In genomic region chr16:67170168-67170947, GRCh38 we compare ENCODE assay signal across 8 cellular contexts. TPM values are rescaled to one million over a fixed set of nuclear protein-coding genes. Genes with fewer than 3 reads are reported as not detected.
DNase-seq lines count a peak whose midpoint lies in the region; ATAC-seq and TF ChIP-seq lines count a peak whose summit lies in the region.

Gene NOL3, plus strand, starts transcription at chr16:67170538.

- peaks cover 85% of the 10 kb centered on the region for H3K27me3 Mint-ChIP-seq in CD4-positive, alpha-beta T cell

- H3K9me3 ChIP-seq in CD4-positive, alpha-beta T cell (ENCODE audit: control insufficient read depth, low read length), result no peaks in the 10 kb centered on the region
- H3K9me3 ChIP-seq in Panc1 (ENCODE audit: control insufficient read depth, insufficient read depth, low read depth, low read length) (no peaks in the 10 kb centered on the region), mammary epithelial cell (replicated peaks; ENCODE audit: insufficient read depth, low read length) (no peaks in the 10 kb centered on the region), skeletal muscle satellite cell (replicated peaks; ENCODE audit: low read length) (no peaks in the 10 kb centered on the region)

- peak within 1 kb of the TSS; percentile 38 to 57 for H3K4me3 ChIP-seq in Panc1 (ENCODE audit: low read depth in 2 of 2, low read length in 2 of 2)
- peak within 1 kb of the TSS; percentile 49 to 58 (median 54) for H3K4me3 ChIP-seq in mammary epithelial cell (replicated peaks in 1 of 3; ENCODE audit: insufficient read depth in 1 of 3, low read depth in 2 of 3, low read length in 3 of 3)
- peak within 1 kb of the TSS; percentile 73 for H3K4me3 ChIP-seq in skeletal muscle satellite cell (ENCODE audit: low read length)

- dilution Hi-C loops in mammary epithelial cell (cut with HindIII; ENCODE audit: low sequenced_read_pairs), result no loop called here

- peaks cover 8% of the 10 kb centered on the region for H3K79me2 ChIP-seq in mammary epithelial cell (ENCODE audit: insufficient read depth, low read length)

- WGBS in mammary epithelial cell (ENCODE audit: low coverage, missing lambda C conversion rate), result 5% methylated on average over 11 of the region's 50 CpGs

- H3K4me1 Mint-ChIP-seq in CD4-positive, alpha-beta T cell (ENCODE audit: low read depth), result peaks cover 40% of the 10 kb centered on the region

- POLR2A ChIA-PET in CD4-positive, alpha-beta T cell (lab: Charles Lee), result interaction anchor here (1.6 to 2.5 kb wide), 2 partner anchors 10 to 13 kb away, joined by 3 to 16 read pairs; partner anchors contain the start of genes FBXL8 and TRADD
- POLR2A ChIA-PET in Panc1 (lab: Charles Lee), result interaction anchor here (0.7 kb wide), 1 partner anchor 10 kb away, joined by 3 read pairs; no protein-coding TSS in a partner anchor

- BruUV-seq in Panc1 (replicated peaks; lab: Mats Ljungman, UMichigan) (no TSS peak), mammary epithelial cell (replicated peaks; lab: Mats Ljungman, UMichigan) (no TSS peak)

- peak within 1 kb of the TSS; percentile 78 for H2AFZ ChIP-seq in mammary epithelial cell (ENCODE audit: low read depth, low read length)

- no peaks in the 10 kb centered on the region; the same call in 1 of the 2 replicates for H3K36me3 ChIP-seq in Panc1 (ENCODE audit: control insufficient read depth, insufficient read depth, low read length)
- H3K36me3 ChIP-seq in mammary epithelial cell (ENCODE audit: insufficient read depth, low read length), result no peaks in the 10 kb centered on the region
- no peaks in the 10 kb centered on the region for H3K36me3 ChIP-seq in skeletal muscle satellite cell (ENCODE audit: insufficient read depth, low read length)

- H3K27ac Mint-ChIP-seq in CD4-positive, alpha-beta T cell, result no peak within 1 kb of the TSS

- peak; percentile 56 for TF ChIP-seq POLR2A in GM18951 (IDR thresholded peaks at IDR 0.05; ENCODE audit: extremely low read depth, insufficient read depth, insufficient read length)

- no peak within 1 kb of the TSS for H3K27ac ChIP-seq in CD4-positive, alpha-beta T cell (ENCODE audit: low read depth, low read length)
- peak within 1 kb of the TSS; percentile 92 for H3K27ac ChIP-seq in Panc1 (ENCODE audit: low read length)
- peak within 1 kb of the TSS; percentile 70 for H3K27ac ChIP-seq in mammary epithelial cell (ENCODE audit: insufficient read depth, low read depth, low read length)

- H3K4me2 ChIP-seq in mammary epithelial cell (ENCODE audit: insufficient read depth, low read depth, low read length) (peak within 1 kb of the TSS; percentile 93), skeletal muscle satellite cell (ENCODE audit: low read length) (peak within 1 kb of the TSS; percentile 86)

- H3K4me1 ChIP-seq in Panc1 (ENCODE audit: control insufficient read depth, insufficient read depth, low read length) (peaks cover 18% of the 10 kb centered on the region), mammary epithelial cell (ENCODE audit: insufficient read depth, low read length) (peaks cover 47% of the 10 kb centered on the region), skeletal muscle satellite cell (ENCODE audit: control insufficient read depth, insufficient read depth, low read length) (peaks cover 50% of the 10 kb centered on the region)

- CTCF ChIA-PET in CD4-positive, alpha-beta T cell (lab: Charles Lee), result interaction anchor here (0.6 to 1.9 kb wide), 4 partner anchors 15 to 189 kb away, joined by 3 to 7 read pairs (median 3); no protein-coding TSS in a partner anchor
- CTCF ChIA-PET in Panc1 (lab: Charles Lee), result interaction anchor here (0.5 to 1.1 kb wide), 4 partner anchors 10 to 293 kb away, joined by 3 to 4 read pairs (median 3); partner anchors contain the start of genes FBXL8 and TRADD
- CTCF ChIA-PET in mammary epithelial cell (lab: Charles Lee; ENCODE audit: low non-redundant PET), result interaction anchor here (0.5 kb wide), 1 partner anchor 13 kb away, joined by 3 read pairs; no protein-coding TSS in a partner anchor

- no peak for TF ChIP-seq CTCF in CD4-positive, alpha-beta T cell (IDR thresholded peaks at IDR 0.05)
- no peak for TF ChIP-seq CTCF in Panc1 (IDR thresholded peaks at IDR 0.05)
- no peak for TF ChIP-seq CTCF in mammary epithelial cell (conservative IDR thresholded peaks at IDR 0.05 in 1 of 2, IDR thresholded peaks at IDR 0.05 in 1 of 2; ENCODE audit: extremely low read depth in 1 of 2, insufficient read depth in 1 of 2, low read depth in 1 of 2, low read length in 2 of 2)

- no peak for ATAC-seq in CD4-positive, alpha-beta T cell (ENCODE audit: poor library complexity)
- ATAC-seq in HG03457 (IDR thresholded peaks at IDR 0.05; ENCODE audit: unreplicated experiment) (peak; percentile 34), Panc1 (peak; percentile 78), HG03521 (IDR thresholded peaks at IDR 0.05; ENCODE audit: unreplicated experiment) (no peak)

- H3K9me3 Mint-ChIP-seq in CD4-positive, alpha-beta T cell, result no peaks in the 10 kb centered on the region

- no peaks in the 10 kb centered on the region for H4K20me1 ChIP-seq in mammary epithelial cell (ENCODE audit: insufficient read depth, low read length)

- no peaks in the 10 kb centered on the region for H3K36me3 Mint-ChIP-seq in CD4-positive, alpha-beta T cell (ENCODE audit: low read depth)

- intact Hi-C loops in CD4-positive, alpha-beta T cell (cut with DNase I, micrococcal nuclease), result no loop called here
- intact Hi-C loops in Panc1 (cut with micrococcal nuclease; ENCODE audit: unreplicated experiment), result no loop called here
- intact Hi-C loops in mammary epithelial cell (cut with micrococcal nuclease), result loop anchor here (1.0 kb wide), 1 partner anchor 10 kb away; no protein-coding TSS in a partner anchor

- peak within 1 kb of the TSS; percentile 62 for H3K4me3 Mint-ChIP-seq in CD4-positive, alpha-beta T cell

- no peak for DNase-seq in CD4-positive, alpha-beta T cell
- DNase-seq in Panc1 (ENCODE audit: low read depth, low spot score), result no peak
- peak; percentile 73 for DNase-seq in mammary epithelial cell
- peak; percentile 83 for DNase-seq in iPS-NIHi7 (ENCODE audit: extremely low spot score)

- H3K27me3 ChIP-seq in CD4-positive, alpha-beta T cell (ENCODE audit: control insufficient read depth, insufficient read depth, low read length), result peaks cover 69% of the 10 kb centered on the region
- no peaks in the 10 kb centered on the region for H3K27me3 ChIP-seq in Panc1 (ENCODE audit: control insufficient read depth, insufficient read depth, low read length)
- no peaks in the 10 kb centered on the region for H3K27me3 ChIP-seq in mammary epithelial cell (ENCODE audit: insufficient read depth, low read length)
- no peaks in the 10 kb centered on the region for H3K27me3 ChIP-seq in skeletal muscle satellite cell (ENCODE audit: control insufficient read depth, insufficient read depth, low read length)

- in situ Hi-C loops in GM18951 (cut with MboI; ENCODE audit: low sequenced_read_pairs, unreplicated experiment) (no loop called here), Panc1 (cut with HindIII; ENCODE audit: low pct_unique_long_range_greater_than_20kb, low sequenced_read_pairs) (no loop called here), mammary epithelial cell (cut with MboI; ENCODE audit: low sequenced_read_pairs in 2 of 2) (no loop called here)

- H3K9ac ChIP-seq in mammary epithelial cell (ENCODE audit: insufficient read depth, low read length) (peak within 1 kb of the TSS; percentile 82), skeletal muscle satellite cell (ENCODE audit: low read depth, low read length) (peak within 1 kb of the TSS; percentile 78)

RNA-seq across cellular contexts. Expression of gene NOL3, which starts in this region (rescaled TPM):
- total RNA-seq in CD4-positive, alpha-beta T cell, result 1 to 10 TPM; 1.1 to 1.2 TPM
- total RNA-seq in Panc1 (2021; ENCODE audit: unreplicated experiment), result 27.9 TPM
- polyA plus RNA-seq in Panc1 (2012; ENCODE audit: insufficient read length), result 63.2 TPM
- total RNA-seq in mammary epithelial cell, result 10 to 100 TPM; 30.0 to 41.9 TPM
- 22.1 TPM for polyA plus RNA-seq in mammary epithelial cell
- polyA minus RNA-seq in mammary epithelial cell, result 5.8 TPM
- 17.3 and 24.3 TPM in 2 replicates for total RNA-seq in skeletal muscle satellite cell (2012; rRNA removed)

Comparison
In these comparisons a context has a peak if more than half of its experiments do, and no peak if none do; other contexts are left out.
1. RNA of gene NOL3 (total RNA-seq): 30.0 to 41.9 TPM in mammary epithelial cell and 27.9 TPM in Panc1 (single experiment); 1.1 to 1.2 TPM in CD4-positive, alpha-beta T cell; every median in the first group is over 10 times any median in the second.
2. ATAC-seq: peak in HG03457 (single experiment) and Panc1 (single experiment); none in CD4-positive, alpha-beta T cell (single experiment) and HG03521 (single experiment).
3. DNase-seq: peak in mammary epithelial cell (single experiment) and iPS-NIHi7 (single experiment); none in CD4-positive, alpha-beta T cell (0 of 10) and Panc1 (single experiment).
4. Peak in every context shown above with its lines, with median percentiles within 50 percentile points of each other: H3K4me3 ChIP-seq.